ENCODE assay signal across 1 cellular context in the genomic region with DNA sequence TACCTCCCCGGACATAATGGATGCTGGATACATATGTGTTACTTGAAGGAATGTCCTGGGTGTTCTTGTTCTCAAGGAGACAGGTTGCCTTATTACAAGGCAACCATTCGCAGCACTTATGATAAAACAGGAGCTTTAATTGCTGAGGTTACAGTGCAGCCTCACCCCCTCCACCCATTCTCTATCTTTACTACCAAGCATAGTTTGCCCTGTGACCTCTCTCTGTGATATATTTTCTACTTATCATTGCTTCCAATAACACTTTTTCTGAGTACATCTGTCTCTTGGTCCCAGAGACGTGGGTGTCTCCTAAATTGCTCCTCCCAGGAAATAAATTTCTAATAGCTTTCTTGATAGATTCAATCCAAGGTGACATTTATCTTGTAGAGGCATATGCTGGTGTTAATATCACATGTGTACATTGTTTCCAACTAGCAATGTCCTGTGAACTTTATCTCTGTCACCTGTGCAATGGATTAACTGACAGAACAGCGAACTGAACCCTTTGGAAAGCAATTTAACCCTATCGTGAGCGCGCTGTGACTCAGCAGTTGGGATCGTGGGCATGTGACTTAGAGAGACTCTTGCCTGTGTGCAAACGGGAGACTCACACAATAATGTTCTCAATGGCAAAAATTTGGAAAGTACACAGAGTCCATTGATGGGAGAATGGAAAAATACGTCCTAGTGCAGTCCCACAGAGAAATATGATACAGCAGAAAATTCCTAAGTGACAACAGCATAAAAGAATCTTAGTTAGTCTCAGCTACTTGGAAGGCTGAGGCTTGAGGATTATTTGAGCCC.
TF ChIP-seq lines count a peak whose summit lies in the region.

No MANE protein-coding gene starts in this region.

TF ChIP-seq in HepG2, 621 proteins besides CTCF, POLR2A, EP300 and RAD21 (continued from another document and continues in another):
- TF ChIP-seq, protein P1, sequence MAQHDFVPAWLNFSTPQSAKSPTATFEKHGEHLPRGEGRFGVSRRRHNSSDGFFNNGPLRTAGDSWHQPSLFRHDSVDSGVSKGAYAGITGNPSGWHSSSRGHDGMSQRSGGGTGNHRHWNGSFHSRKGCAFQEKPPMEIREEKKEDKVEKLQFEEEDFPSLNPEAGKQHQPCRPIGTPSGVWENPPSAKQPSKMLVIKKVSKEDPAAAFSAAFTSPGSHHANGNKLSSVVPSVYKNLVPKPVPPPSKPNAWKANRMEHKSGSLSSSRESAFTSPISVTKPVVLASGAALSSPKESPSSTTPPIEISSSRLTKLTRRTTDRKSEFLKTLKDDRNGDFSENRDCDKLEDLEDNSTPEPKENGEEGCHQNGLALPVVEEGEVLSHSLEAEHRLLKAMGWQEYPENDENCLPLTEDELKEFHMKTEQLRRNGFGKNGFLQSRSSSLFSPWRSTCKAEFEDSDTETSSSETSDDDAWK (CRISPR knock-in tag; IDR thresholded peaks at IDR 0.05), result no peak
- TF ChIP-seq HOXA5 (CRISPR knock-in tag; IDR thresholded peaks at IDR 0.05), result peak; percentile 43; the same call in 1 of the 2 replicates
- TF ChIP-seq THAP11 (CRISPR knock-in tag; IDR thresholded peaks at IDR 0.05), result peak; percentile 48; the same call in 1 of the 2 replicates
- TF ChIP-seq RFXAP (CRISPR knock-in tag; IDR thresholded peaks at IDR 0.05; ENCODE audit: borderline replicate concordance), result 0 out of 2 replicates have a peak, but pooled peaks have one; percentile 30
- TF ChIP-seq HOXD1 (CRISPR knock-in tag; IDR thresholded peaks at IDR 0.05), result no peak
- peak; percentile 74 for TF ChIP-seq HDAC2 (CRISPR knock-in tag; IDR thresholded peaks at IDR 0.05)
- TF ChIP-seq CEBPG (CRISPR knock-in tag; IDR thresholded peaks at IDR 0.05), result peak; percentile 27; the same call in 1 of the 2 replicates
- TF ChIP-seq CREM (IDR thresholded peaks at IDR 0.05), result peak; percentile 35; the same call in 1 of the 2 replicates
- no peak for TF ChIP-seq CREM (CRISPR knock-in tag; IDR thresholded peaks at IDR 0.05)
- TF ChIP-seq SAP130 (CRISPR knock-in tag; IDR thresholded peaks at IDR 0.05; ENCODE audit: low read depth), result peak; percentile 84
- TF ChIP-seq NFE2 (CRISPR knock-in tag; IDR thresholded peaks at IDR 0.05), result peak; percentile 96
- 0 out of 2 replicates have a peak, but pooled peaks have one; percentile 33 for TF ChIP-seq DMAP1 (CRISPR knock-in tag; IDR thresholded peaks at IDR 0.05)
- TF ChIP-seq GATAD2A (CRISPR knock-in tag; IDR thresholded peaks at IDR 0.05), result peak; percentile 91
- no peak for TF ChIP-seq SP140L (CRISPR knock-in tag; IDR thresholded peaks at IDR 0.05; ENCODE audit: borderline replicate concordance)
- TF ChIP-seq ZNF558 (CRISPR knock-in tag; IDR thresholded peaks at IDR 0.05; ENCODE audit: borderline replicate concordance), result no peak
- TF ChIP-seq, protein P2, sequence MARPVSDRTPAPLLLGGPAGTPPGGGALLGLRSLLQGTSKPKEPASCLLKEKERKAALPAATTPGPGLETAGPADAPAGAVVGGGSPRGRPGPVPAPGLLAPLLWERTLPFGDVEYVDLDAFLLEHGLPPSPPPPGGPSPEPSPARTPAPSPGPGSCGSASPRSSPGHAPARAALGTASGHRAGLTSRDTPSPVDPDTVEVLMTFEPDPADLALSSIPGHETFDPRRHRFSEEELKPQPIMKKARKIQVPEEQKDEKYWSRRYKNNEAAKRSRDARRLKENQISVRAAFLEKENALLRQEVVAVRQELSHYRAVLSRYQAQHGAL (CRISPR knock-in tag; IDR thresholded peaks at IDR 0.05; ENCODE audit: not compliant biosample characterization), result no peak
- TF ChIP-seq HNF4A (CRISPR knock-in tag; IDR thresholded peaks at IDR 0.05), result peak; percentile 67; the same call in 1 of the 2 replicates
- no peak for TF ChIP-seq IKZF4 (CRISPR knock-in tag; IDR thresholded peaks at IDR 0.05; ENCODE audit: borderline replicate concordance, low read depth, not compliant biosample characterization)
- TF ChIP-seq FOXA3 (CRISPR knock-in tag; IDR thresholded peaks at IDR 0.05), result peak; percentile 59; the same call in 1 of the 2 replicates
- TF ChIP-seq ZNF460 (CRISPR knock-in tag; IDR thresholded peaks at IDR 0.05; ENCODE audit: borderline replicate concordance), result no peak
- TF ChIP-seq, protein P3, sequence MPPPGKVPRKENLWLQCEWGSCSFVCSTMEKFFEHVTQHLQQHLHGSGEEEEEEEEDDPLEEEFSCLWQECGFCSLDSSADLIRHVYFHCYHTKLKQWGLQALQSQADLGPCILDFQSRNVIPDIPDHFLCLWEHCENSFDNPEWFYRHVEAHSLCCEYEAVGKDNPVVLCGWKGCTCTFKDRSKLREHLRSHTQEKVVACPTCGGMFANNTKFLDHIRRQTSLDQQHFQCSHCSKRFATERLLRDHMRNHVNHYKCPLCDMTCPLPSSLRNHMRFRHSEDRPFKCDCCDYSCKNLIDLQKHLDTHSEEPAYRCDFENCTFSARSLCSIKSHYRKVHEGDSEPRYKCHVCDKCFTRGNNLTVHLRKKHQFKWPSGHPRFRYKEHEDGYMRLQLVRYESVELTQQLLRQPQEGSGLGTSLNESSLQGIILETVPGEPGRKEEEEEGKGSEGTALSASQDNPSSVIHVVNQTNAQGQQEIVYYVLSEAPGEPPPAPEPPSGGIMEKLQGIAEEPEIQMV (CRISPR knock-in tag; IDR thresholded peaks at IDR 0.05; ENCODE audit: low read depth), result no peak
- TF ChIP-seq YEATS4 (CRISPR knock-in tag; IDR thresholded peaks at IDR 0.05; ENCODE audit: borderline replicate concordance), result peak; percentile 52; the same call in 1 of the 2 replicates
- no peak for TF ChIP-seq ZSCAN22 (CRISPR knock-in tag; IDR thresholded peaks at IDR 0.05)
- TF ChIP-seq, protein P4, sequence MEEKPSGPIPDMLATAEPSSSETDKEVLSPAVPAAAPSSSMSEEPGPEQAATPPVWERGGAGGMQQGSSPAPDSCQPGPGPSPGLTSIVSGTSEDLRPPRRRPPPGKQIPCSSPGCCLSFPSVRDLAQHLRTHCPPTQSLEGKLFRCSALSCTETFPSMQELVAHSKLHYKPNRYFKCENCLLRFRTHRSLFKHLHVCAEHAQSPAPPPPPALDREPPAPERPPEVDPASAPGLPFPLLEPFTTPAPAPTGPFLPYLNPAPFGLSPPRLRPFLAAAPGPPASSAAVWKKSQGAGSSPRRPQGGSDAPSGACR (CRISPR knock-in tag; IDR thresholded peaks at IDR 0.05), result no peak
- TF ChIP-seq RXRB (CRISPR knock-in tag; IDR thresholded peaks at IDR 0.05; ENCODE audit: borderline replicate concordance), result peak; percentile 38; the same call in 1 of the 2 replicates
- TF ChIP-seq, protein P5, sequence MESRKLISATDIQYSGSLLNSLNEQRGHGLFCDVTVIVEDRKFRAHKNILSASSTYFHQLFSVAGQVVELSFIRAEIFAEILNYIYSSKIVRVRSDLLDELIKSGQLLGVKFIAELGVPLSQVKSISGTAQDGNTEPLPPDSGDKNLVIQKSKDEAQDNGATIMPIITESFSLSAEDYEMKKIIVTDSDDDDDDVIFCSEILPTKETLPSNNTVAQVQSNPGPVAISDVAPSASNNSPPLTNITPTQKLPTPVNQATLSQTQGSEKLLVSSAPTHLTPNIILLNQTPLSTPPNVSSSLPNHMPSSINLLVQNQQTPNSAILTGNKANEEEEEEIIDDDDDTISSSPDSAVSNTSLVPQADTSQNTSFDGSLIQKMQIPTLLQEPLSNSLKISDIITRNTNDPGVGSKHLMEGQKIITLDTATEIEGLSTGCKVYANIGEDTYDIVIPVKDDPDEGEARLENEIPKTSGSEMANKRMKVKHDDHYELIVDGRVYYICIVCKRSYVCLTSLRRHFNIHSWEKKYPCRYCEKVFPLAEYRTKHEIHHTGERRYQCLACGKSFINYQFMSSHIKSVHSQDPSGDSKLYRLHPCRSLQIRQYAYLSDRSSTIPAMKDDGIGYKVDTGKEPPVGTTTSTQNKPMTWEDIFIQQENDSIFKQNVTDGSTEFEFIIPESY (CRISPR knock-in tag; IDR thresholded peaks at IDR 0.05), result no peak
- TF ChIP-seq ZNF326 (CRISPR knock-in tag; IDR thresholded peaks at IDR 0.05; ENCODE audit: borderline replicate concordance), result no peak
- TF ChIP-seq, protein P6, sequence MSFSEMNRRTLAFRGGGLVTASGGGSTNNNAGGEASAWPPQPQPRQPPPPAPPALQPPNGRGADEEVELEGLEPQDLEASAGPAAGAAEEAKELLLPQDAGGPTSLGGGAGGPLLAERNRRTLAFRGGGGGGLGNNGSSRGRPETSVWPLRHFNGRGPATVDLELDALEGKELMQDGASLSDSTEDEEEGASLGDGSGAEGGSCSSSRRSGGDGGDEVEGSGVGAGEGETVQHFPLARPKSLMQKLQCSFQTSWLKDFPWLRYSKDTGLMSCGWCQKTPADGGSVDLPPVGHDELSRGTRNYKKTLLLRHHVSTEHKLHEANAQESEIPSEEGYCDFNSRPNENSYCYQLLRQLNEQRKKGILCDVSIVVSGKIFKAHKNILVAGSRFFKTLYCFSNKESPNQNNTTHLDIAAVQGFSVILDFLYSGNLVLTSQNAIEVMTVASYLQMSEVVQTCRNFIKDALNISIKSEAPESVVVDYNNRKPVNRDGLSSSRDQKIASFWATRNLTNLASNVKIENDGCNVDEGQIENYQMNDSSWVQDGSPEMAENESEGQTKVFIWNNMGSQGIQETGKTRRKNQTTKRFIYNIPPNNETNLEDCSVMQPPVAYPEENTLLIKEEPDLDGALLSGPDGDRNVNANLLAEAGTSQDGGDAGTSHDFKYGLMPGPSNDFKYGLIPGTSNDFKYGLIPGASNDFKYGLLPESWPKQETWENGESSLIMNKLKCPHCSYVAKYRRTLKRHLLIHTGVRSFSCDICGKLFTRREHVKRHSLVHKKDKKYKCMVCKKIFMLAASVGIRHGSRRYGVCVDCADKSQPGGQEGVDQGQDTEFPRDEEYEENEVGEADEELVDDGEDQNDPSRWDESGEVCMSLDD (CRISPR knock-in tag; IDR thresholded peaks at IDR 0.05; ENCODE audit: borderline replicate concordance), result no peak
- no peak for TF ChIP-seq FLYWCH1 (CRISPR knock-in tag; IDR thresholded peaks at IDR 0.05)
- 0 out of 2 replicates have a peak, but pooled peaks have one; percentile 40 for TF ChIP-seq ZBTB20 (CRISPR knock-in tag; IDR thresholded peaks at IDR 0.05; ENCODE audit: borderline replicate concordance, low read depth)
- TF ChIP-seq MAFK (conservative IDR thresholded peaks at IDR 0.05 in 1 of 2, IDR thresholded peaks at IDR 0.05 in 1 of 2; ENCODE audit: low read length in 2 of 2), result peak; percentile 54 to 85; a peak in 3 of 4 replicates
- TF ChIP-seq, protein P7, sequence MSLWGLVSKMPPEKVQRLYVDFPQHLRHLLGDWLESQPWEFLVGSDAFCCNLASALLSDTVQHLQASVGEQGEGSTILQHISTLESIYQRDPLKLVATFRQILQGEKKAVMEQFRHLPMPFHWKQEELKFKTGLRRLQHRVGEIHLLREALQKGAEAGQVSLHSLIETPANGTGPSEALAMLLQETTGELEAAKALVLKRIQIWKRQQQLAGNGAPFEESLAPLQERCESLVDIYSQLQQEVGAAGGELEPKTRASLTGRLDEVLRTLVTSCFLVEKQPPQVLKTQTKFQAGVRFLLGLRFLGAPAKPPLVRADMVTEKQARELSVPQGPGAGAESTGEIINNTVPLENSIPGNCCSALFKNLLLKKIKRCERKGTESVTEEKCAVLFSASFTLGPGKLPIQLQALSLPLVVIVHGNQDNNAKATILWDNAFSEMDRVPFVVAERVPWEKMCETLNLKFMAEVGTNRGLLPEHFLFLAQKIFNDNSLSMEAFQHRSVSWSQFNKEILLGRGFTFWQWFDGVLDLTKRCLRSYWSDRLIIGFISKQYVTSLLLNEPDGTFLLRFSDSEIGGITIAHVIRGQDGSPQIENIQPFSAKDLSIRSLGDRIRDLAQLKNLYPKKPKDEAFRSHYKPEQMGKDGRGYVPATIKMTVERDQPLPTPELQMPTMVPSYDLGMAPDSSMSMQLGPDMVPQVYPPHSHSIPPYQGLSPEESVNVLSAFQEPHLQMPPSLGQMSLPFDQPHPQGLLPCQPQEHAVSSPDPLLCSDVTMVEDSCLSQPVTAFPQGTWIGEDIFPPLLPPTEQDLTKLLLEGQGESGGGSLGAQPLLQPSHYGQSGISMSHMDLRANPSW (CRISPR knock-in tag; IDR thresholded peaks at IDR 0.05; ENCODE audit: borderline replicate concordance), result no peak
- TF ChIP-seq PPARG (CRISPR knock-in tag; conservative IDR thresholded peaks at IDR 0.05), result 0 out of 2 replicates have a peak, but pooled peaks have one; percentile 23
- no peak for TF ChIP-seq TEAD2 (CRISPR knock-in tag; IDR thresholded peaks at IDR 0.05)
- TF ChIP-seq RAD51 (IDR thresholded peaks at IDR 0.05; ENCODE audit: borderline replicate concordance), result peak; percentile 34; the same call in 1 of the 2 replicates
- TF ChIP-seq, protein P8, sequence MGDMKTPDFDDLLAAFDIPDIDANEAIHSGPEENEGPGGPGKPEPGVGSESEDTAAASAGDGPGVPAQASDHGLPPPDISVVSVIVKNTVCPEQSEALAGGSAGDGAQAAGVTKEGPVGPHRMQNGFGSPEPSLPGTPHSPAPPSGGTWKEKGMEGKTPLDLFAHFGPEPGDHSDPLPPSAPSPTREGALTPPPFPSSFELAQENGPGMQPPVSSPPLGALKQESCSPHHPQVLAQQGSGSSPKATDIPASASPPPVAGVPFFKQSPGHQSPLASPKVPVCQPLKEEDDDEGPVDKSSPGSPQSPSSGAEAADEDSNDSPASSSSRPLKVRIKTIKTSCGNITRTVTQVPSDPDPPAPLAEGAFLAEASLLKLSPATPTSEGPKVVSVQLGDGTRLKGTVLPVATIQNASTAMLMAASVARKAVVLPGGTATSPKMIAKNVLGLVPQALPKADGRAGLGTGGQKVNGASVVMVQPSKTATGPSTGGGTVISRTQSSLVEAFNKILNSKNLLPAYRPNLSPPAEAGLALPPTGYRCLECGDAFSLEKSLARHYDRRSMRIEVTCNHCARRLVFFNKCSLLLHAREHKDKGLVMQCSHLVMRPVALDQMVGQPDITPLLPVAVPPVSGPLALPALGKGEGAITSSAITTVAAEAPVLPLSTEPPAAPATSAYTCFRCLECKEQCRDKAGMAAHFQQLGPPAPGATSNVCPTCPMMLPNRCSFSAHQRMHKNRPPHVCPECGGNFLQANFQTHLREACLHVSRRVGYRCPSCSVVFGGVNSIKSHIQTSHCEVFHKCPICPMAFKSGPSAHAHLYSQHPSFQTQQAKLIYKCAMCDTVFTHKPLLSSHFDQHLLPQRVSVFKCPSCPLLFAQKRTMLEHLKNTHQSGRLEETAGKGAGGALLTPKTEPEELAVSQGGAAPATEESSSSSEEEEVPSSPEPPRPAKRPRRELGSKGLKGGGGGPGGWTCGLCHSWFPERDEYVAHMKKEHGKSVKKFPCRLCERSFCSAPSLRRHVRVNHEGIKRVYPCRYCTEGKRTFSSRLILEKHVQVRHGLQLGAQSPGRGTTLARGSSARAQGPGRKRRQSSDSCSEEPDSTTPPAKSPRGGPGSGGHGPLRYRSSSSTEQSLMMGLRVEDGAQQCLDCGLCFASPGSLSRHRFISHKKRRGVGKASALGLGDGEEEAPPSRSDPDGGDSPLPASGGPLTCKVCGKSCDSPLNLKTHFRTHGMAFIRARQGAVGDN (CRISPR knock-in tag; IDR thresholded peaks at IDR 0.05), result no peak
- TF ChIP-seq ZNF138 (CRISPR knock-in tag; IDR thresholded peaks at IDR 0.05; ENCODE audit: low read depth), result no peak
- no peak for TF ChIP-seq SOX13 (IDR thresholded peaks at IDR 0.05)
- peak in 1 of 2 experiments; percentile 77; a peak in 2 of 4 replicates for TF ChIP-seq SOX13 (CRISPR knock-in tag; conservative IDR thresholded peaks at IDR 0.05 in 1 of 2, IDR thresholded peaks at IDR 0.05 in 1 of 2)
- TF ChIP-seq JUND (CRISPR knock-in tag; IDR thresholded peaks at IDR 0.05), result peak; percentile 43; the same call in 1 of the 2 replicates
- TF ChIP-seq SMAD1 (CRISPR knock-in tag; IDR thresholded peaks at IDR 0.05; ENCODE audit: borderline replicate concordance, low read depth), result no peak
- no peak for TF ChIP-seq RNF2 (conservative IDR thresholded peaks at IDR 0.05; ENCODE audit: low read depth)
